In genomic region chr2:8054070-8054469, GRCh38 we compare ENCODE assay signal across 8 cellular contexts.
"Had no signal": no experiment of that assay in that cellular context is flagged by ENCODE, and none has a peak within 500 bp of the region (broad histone marks: within the 10 kb centered on the region; RNA-seq: fewer than 3 reads in every experiment).

No MANE protein-coding gene starts in this region.

- H3K4me2 ChIP-seq: KMS-11 had no signal

- ATAC-seq: K562 had no signal

- H3K9ac ChIP-seq: KMS-11 had no signal

- H3K27ac ChIP-seq: HL-60, KMS-11 had no signal

- H3K27ac Mint-ChIP-seq: IgD-negative memory B cell had no signal

- DNase-seq: IMR-90, KBM-7, KG1 had no signal

- H3K36me3 Mint-ChIP-seq: IgD-negative memory B cell had no signal

- H3K4me3 ChIP-seq: K562 had no signal

- FAIRE-seq: HTR-8/SVneo, K562 had no signal

- H3K4me3 Mint-ChIP-seq: IgD-negative memory B cell had no signal
